Comparison of ENCODE assay signal across 23 cellular contexts in genomic region chr2:175855236-175855635, GRCh38.
DNase-seq lines count a peak whose midpoint lies in the region; ATAC-seq and TF ChIP-seq lines count a peak whose summit lies in the region.
"Had no signal": no experiment of that assay in that cellular context is flagged by ENCODE, and none has a peak within 500 bp of the region (broad histone marks: within the 10 kb centered on the region; RNA-seq: fewer than 3 reads in every experiment).

No MANE protein-coding gene starts in this region.

- no peak for TF ChIP-seq EP300 in gastroesophageal sphincter (IDR thresholded peaks at IDR 0.05)

- WGBS in heart left ventricle, 4 donors = 65 to 84% (median 75%) methylated on average over 4 of the region's 4 CpGs
- WGBS in gastroesophageal sphincter (ENCODE audit: low coverage in 1 of 2), 2 donors = 31 to 83% methylated on average over 2 to 4 of the region's 4 CpGs
- WGBS in smooth muscle cell (ENCODE audit: low lambda C conversion rate) = 82% methylated on average over 4 of the region's 4 CpGs

- no peak for TF ChIP-seq POLR2A in heart left ventricle (IDR thresholded peaks at IDR 0.05)
- no peak for TF ChIP-seq POLR2A in gastroesophageal sphincter (IDR thresholded peaks at IDR 0.05)

- no peak for TF ChIP-seq CTCF in heart left ventricle (IDR thresholded peaks at IDR 0.05)
- TF ChIP-seq CTCF in gastroesophageal sphincter (IDR thresholded peaks at IDR 0.05) = no peak
- no peak for TF ChIP-seq CTCF in smooth muscle cell (IDR thresholded peaks at IDR 0.05; ENCODE audit: borderline replicate concordance, insufficient read depth, poor library complexity, severe bottlenecking)

- H3K4me3 ChIP-seq in heart left ventricle (no peak overlapping the region), gastroesophageal sphincter (no peak overlapping the region), smooth muscle cell (no peak overlapping the region)
- H3K4me3 ChIP-seq: GM12878, skin epidermis had no signal

- H3K4me2 ChIP-seq in smooth muscle cell = peak overlapping the region; percentile 14

- intact Hi-C loops in heart left ventricle (cut with DNase I) = no loop called here
- intact Hi-C loops in Right ventricle myocardium inferior (cut with DNase I) = no loop called here

- H3K27me3 ChIP-seq in heart left ventricle (no peaks in the 10 kb centered on the region), gastroesophageal sphincter (no peaks in the 10 kb centered on the region), smooth muscle cell (ENCODE audit: low read depth) (no peaks in the 10 kb centered on the region)

- H3K9ac ChIP-seq in smooth muscle cell (ENCODE audit: low read depth) = no peak overlapping the region
- H3K9ac ChIP-seq: parathyroid adenoma had no signal

- peaks cover 0 to 10% (median 4%) of the 10 kb centered on the region in 12 donors for H3K4me1 ChIP-seq in heart left ventricle
- peaks cover 0 to 25% (median 0%) of the 10 kb centered on the region in 3 donors for H3K4me1 ChIP-seq in gastroesophageal sphincter
- peaks cover 19% of the 10 kb centered on the region for H3K4me1 ChIP-seq in smooth muscle cell (ENCODE audit: low read depth)
- H3K4me1 ChIP-seq: parathyroid adenoma had no signal

- H3F3A ChIP-seq in smooth muscle cell (ENCODE audit: low read depth) = no peaks in the 10 kb centered on the region

- DNase-seq in heart left ventricle (no peak), Right ventricle myocardium inferior (ENCODE audit: missing footprints) (no peak), NCI-H446 treated with DMSO at 0.1 percent for 48 hours (lab: John Stamatoyannopoulos, UW) (peak; percentile 11), smooth muscle cell (lab: John Stamatoyannopoulos, UW; ENCODE audit: unreplicated experiment) (no peak), NCI-H2029 treated with DMSO at 0.1 percent for 48 hours (lab: John Stamatoyannopoulos, UW) (no peak), HCEC 1CT (no peak), NCI-H2107 (lab: John Stamatoyannopoulos, UW) (no peak)
- DNase-seq: activated CD4-positive, alpha-beta T cell treated with anti-CD3 and anti-CD28 coated beads, Interleukin-2, amount 50 U/mL, for 48 hours; activated CD4-positive, CD25-positive, alpha-beta regulatory T cell; activated CD8-positive, alpha-beta memory T cell treated with anti-CD3 and anti-CD28 coated beads, Interleukin-2, amount 50 U/mL, for 48 hours; activated effector memory CD4-positive, alpha-beta T cell treated with Interleukin-2 at 50 U/mL for 16 hours; activated naive CD8-positive, alpha-beta T cell treated with anti-CD3 and anti-CD28 coated beads, Interleukin-2, amount 10 ng/mL, durations not matched to agents 7 days and 5 days; CD4-positive, alpha-beta T cell; endodermal cell; KBM-7; NCI-H2081 treated with DMSO at 0.1 percent for 48 hours; stimulated activated naive CD4-positive, alpha-beta T cell had no signal

- no peaks in the 10 kb centered on the region for H3K79me2 ChIP-seq in smooth muscle cell (ENCODE audit: low read depth)
- H3K79me2 ChIP-seq: parathyroid adenoma had no signal

- ATAC-seq in heart left ventricle (no peak), Right ventricle myocardium inferior (no peak), gastroesophageal sphincter (no peak)
- ATAC-seq: GM12878; left colon; natural killer cell treated with Interleukin-12 subunit alpha and Interleukin-12 subunit beta and Interleukin-15 and Interleukin-18, amount 100 ng/mL, for 72 hours had no signal

- H2AFZ ChIP-seq in smooth muscle cell (ENCODE audit: low read depth) = no peak overlapping the region
- H2AFZ ChIP-seq: parathyroid adenoma had no signal

- H3K36me3 ChIP-seq in heart left ventricle (no peaks in the 10 kb centered on the region), gastroesophageal sphincter (no peaks in the 10 kb centered on the region), smooth muscle cell (ENCODE audit: low read depth) (no peaks in the 10 kb centered on the region)

- peak overlapping the region in 11 of 12 donors; percentile 46 to 86 (median 81) for H3K27ac ChIP-seq in heart left ventricle
- peak overlapping the region; percentile 13 to 82 (median 72) for H3K27ac ChIP-seq in gastroesophageal sphincter
- H3K27ac ChIP-seq in smooth muscle cell (ENCODE audit: low read depth) = no peak overlapping the region
- H3K27ac ChIP-seq: parathyroid adenoma, skin epidermis had no signal

- H4K20me1 ChIP-seq in smooth muscle cell (ENCODE audit: low read depth) = no peaks in the 10 kb centered on the region

- H3K9me3 ChIP-seq in heart left ventricle (no peaks in the 10 kb centered on the region), gastroesophageal sphincter (no peaks in the 10 kb centered on the region), smooth muscle cell (replicated peaks; ENCODE audit: low read depth) (no peaks in the 10 kb centered on the region)
